ENCODE assay signal across 7 cellular contexts in the genomic region with DNA sequence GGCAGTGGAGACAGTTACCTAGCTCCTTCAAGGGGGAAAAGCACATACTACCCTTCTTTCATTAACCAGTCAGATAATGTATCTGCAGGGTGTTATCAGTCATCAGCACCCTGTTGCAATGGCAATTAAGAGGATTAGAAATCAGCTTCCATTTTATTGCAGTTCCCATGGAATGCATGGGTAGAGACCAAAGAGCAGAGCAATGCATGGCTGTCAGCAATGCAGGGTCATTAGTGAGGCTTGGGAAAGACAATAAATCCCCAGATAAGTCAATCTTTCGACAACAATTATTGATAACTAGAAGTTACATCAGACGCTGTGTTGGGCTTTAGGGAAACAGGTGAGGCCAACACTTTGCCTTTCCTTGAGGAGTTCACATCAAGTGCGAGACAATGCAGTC.
"Had no signal": no experiment of that assay in that cellular context is flagged by ENCODE, and none has a peak within 500 bp of the region (broad histone marks: within the 10 kb centered on the region; RNA-seq: fewer than 3 reads in every experiment).

No MANE protein-coding gene starts in this region.

- FAIRE-seq: G401.6, GM12878, GM12891, GM12892, GM18507, GM19239 had no signal

- H3K4me3 ChIP-seq: GM12878 had no signal

- DNase-seq: GF-D8 had no signal
